In the genomic region with DNA sequence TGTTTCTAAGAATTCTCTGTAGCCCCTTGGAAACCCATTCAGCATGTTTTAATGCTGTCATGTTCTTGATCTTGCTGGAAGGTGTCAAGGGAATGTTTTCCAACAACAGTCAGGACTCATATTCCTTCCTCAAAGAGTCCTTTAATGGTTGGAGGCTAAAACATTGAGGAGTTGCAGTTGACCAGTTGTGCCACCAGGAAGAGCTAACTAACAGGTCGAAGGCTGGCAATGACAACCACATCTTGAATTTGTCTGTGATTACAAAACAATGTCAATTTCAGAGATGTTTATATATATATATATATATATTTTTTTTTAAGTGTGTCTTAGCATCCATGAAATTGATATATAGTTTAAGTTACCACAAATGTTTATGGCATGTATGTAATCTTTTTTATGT, we compare ENCODE assay signal across 14 cellular contexts.
DNase-seq lines count a peak whose midpoint lies in the region; ATAC-seq, FAIRE-seq and TF ChIP-seq lines count a peak whose summit lies in the region.
"Had no signal": no experiment of that assay in that cellular context is flagged by ENCODE, and none has a peak within 500 bp of the region (broad histone marks: within the 10 kb centered on the region; RNA-seq: fewer than 3 reads in every experiment).

No MANE protein-coding gene starts in this region.

- H3K27ac ChIP-seq in A673 (ENCODE audit: low read depth, low read length, poor library complexity, severe bottlenecking) (no peak overlapping the region), GM23248 (no peak overlapping the region), keratinocyte (ENCODE audit: control insufficient read depth, insufficient read depth, low read length) (no peak overlapping the region), neuronal stem cell (replicated peaks; ENCODE audit: low read length) (no peak overlapping the region)
- H3K27ac ChIP-seq: SK-N-MC had no signal

- H2BK5ac ChIP-seq in neuronal stem cell (ENCODE audit: low read length) = no peak overlapping the region

- 27 to 29% methylated on average over 1 of the region's 1 CpG for WGBS in GM23248 (ENCODE audit: low coverage in 1 of 2, low lambda C conversion rate in 2 of 2, missing lambda C conversion rate in 2 of 2), 2 experiments
- WGBS in neuronal stem cell (ENCODE audit: extremely low coverage in 2 of 2, insufficient read length in 2 of 2, insufficient replicate concordance in 1 of 2), 2 donors = no CpG with 5 or more reads among the region's 1 CpG

- no peak overlapping the region for H4K8ac ChIP-seq in neuronal stem cell (ENCODE audit: low read depth, low read length)

- H3K9me2 ChIP-seq in GM23248 (ENCODE audit: insufficient read depth) = no peaks in the 10 kb centered on the region

- H3K4me2 ChIP-seq in GM23248 (ENCODE audit: unreplicated experiment) (no peak overlapping the region), keratinocyte (ENCODE audit: control insufficient read depth, extremely low read depth, insufficient read depth, low read depth, low read length) (no peak overlapping the region), neuronal stem cell (ENCODE audit: insufficient read depth, low read length, poor library complexity, severe bottlenecking) (no peak overlapping the region)

- no peak overlapping the region for H2BK120ac ChIP-seq in neuronal stem cell (ENCODE audit: low read depth, low read length)

- ATAC-seq in WTC11 (peak; percentile 57), GM18502 (IDR thresholded peaks at IDR 0.05; ENCODE audit: poor library complexity, unreplicated experiment) (no peak)

- no peak overlapping the region for H3K27ac Mint-ChIP-seq in WTC11
- H3K27ac Mint-ChIP-seq: activated CD4-positive, alpha-beta T cell treated with anti-CD3 and anti-CD28 coated beads, Interleukin-2, amount 10 ng/mL, durations not matched to agents 7 days and 5 days had no signal

- no peak overlapping the region for H3K18ac ChIP-seq in neuronal stem cell (ENCODE audit: low read length)

- no peak overlapping the region for H4K91ac ChIP-seq in neuronal stem cell (ENCODE audit: low read depth, low read length, poor library complexity)

- no peak overlapping the region for H2BK15ac ChIP-seq in neuronal stem cell (ENCODE audit: low read length)

- no peak overlapping the region for H3K4ac ChIP-seq in neuronal stem cell (ENCODE audit: low read length)

- no peak overlapping the region for H2AK5ac ChIP-seq in neuronal stem cell (ENCODE audit: low read depth, low read length)

- H3F3A ChIP-seq in GM23248 (ENCODE audit: insufficient read depth) = no peaks in the 10 kb centered on the region

- H3K9me1 ChIP-seq in keratinocyte (ENCODE audit: control insufficient read depth, extremely low read depth, insufficient read depth, low read length) = no peaks in the 10 kb centered on the region

- intact Hi-C loops in A673 (cut with micrococcal nuclease; ENCODE audit: unreplicated experiment) = no loop called here

- dilution Hi-C loops in keratinocyte (cut with MboI; ENCODE audit: extremely low pct_ligation_motif_present, low sequenced_read_pairs) = no loop called here

- H3K27me3 Mint-ChIP-seq in WTC11 (ENCODE audit: low read depth) = no peaks in the 10 kb centered on the region

- H3K9ac ChIP-seq in GM23248 = no peak overlapping the region
- no peak overlapping the region for H3K9ac ChIP-seq in keratinocyte (ENCODE audit: control insufficient read depth, extremely low read depth, insufficient read depth, low read length)
- no peak overlapping the region for H3K9ac ChIP-seq in neuronal stem cell (ENCODE audit: low read depth, low read length, poor library complexity)

- peak; percentile 21; the same call in 1 of the 2 replicates for TF ChIP-seq CTCF in A673 (conservative IDR thresholded peaks at IDR 0.05; ENCODE audit: low read depth, low read length)
- no peak for TF ChIP-seq CTCF in WTC11 (IDR thresholded peaks at IDR 0.05)
- TF ChIP-seq CTCF in keratinocyte (optimal IDR thresholded peaks at IDR 0.05 in 1 of 3, IDR thresholded peaks at IDR 0.05 in 1 of 3, conservative IDR thresholded peaks at IDR 0.05 in 1 of 3; ENCODE audit: extremely low read depth in 1 of 3, insufficient read depth in 2 of 3, low read length in 3 of 3) = peak in 2 of 3 experiments; percentile 14 to 27

- no peak overlapping the region for H3K4me3 Mint-ChIP-seq in WTC11
- H3K4me3 Mint-ChIP-seq: activated CD4-positive, alpha-beta T cell treated with anti-CD3 and anti-CD28 coated beads, Interleukin-2, amount 10 ng/mL, durations not matched to agents 7 days and 5 days had no signal

- H2BK12ac ChIP-seq in neuronal stem cell (ENCODE audit: low read length) = no peak overlapping the region

- no TSS peak for BruUV-seq in A673 (replicated peaks; lab: Mats Ljungman, UMichigan)

- in situ Hi-C loops in GM23248 (cut with MboI) = no loop called here

- no peaks in the 10 kb centered on the region for H3K79me1 ChIP-seq in neuronal stem cell (ENCODE audit: low read depth, low read length)

- H3K4me1 Mint-ChIP-seq in WTC11 = peaks cover 27% of the 10 kb centered on the region
- H3K4me1 Mint-ChIP-seq: activated CD4-positive, alpha-beta T cell treated with anti-CD3 and anti-CD28 coated beads, Interleukin-2, amount 10 ng/mL, durations not matched to agents 7 days and 5 days had no signal

- H3K36me3 ChIP-seq in A673 (ENCODE audit: insufficient read depth, low read length, poor library complexity, severe bottlenecking) (no peaks in the 10 kb centered on the region), GM23248 (ENCODE audit: low read depth) (no peaks in the 10 kb centered on the region), keratinocyte (ENCODE audit: control insufficient read depth in 2 of 2, extremely low read depth in 1 of 2, insufficient read depth in 2 of 2, low read length in 2 of 2) (no peaks in the 10 kb centered on the region), neuronal stem cell (replicated peaks in 1 of 2; ENCODE audit: control insufficient read depth in 2 of 2, insufficient read depth in 2 of 2, low read length in 2 of 2) (no peaks in the 10 kb centered on the region)

- H3K9me3 ChIP-seq in A673 (ENCODE audit: low read depth, low read length, poor library complexity, severe bottlenecking) (no peaks in the 10 kb centered on the region), GM23248 (ENCODE audit: low read depth) (no peaks in the 10 kb centered on the region), keratinocyte (ENCODE audit: control insufficient read depth, low read depth, low read length) (no peaks in the 10 kb centered on the region), neuronal stem cell (replicated peaks in 1 of 2; ENCODE audit: control insufficient read depth in 2 of 2, insufficient read depth in 1 of 2, low read depth in 1 of 2, low read length in 2 of 2) (no peaks in the 10 kb centered on the region)

- no peak overlapping the region for H3K14ac ChIP-seq in neuronal stem cell (ENCODE audit: low read length)

- POLR2A ChIA-PET in A673 (lab: Charles Lee; ENCODE audit: low non-redundant PET) (no interaction called here), WTC11 (lab: Charles Lee) (no interaction called here)

- peaks cover 5% of the 10 kb centered on the region for H3K4me1 ChIP-seq in A673 (ENCODE audit: insufficient read depth, low read length, poor library complexity, severe bottlenecking)
- no peaks in the 10 kb centered on the region for H3K4me1 ChIP-seq in GM23248 (ENCODE audit: insufficient read depth)
- no peaks in the 10 kb centered on the region for H3K4me1 ChIP-seq in keratinocyte (ENCODE audit: control insufficient read depth, extremely low read depth, insufficient read depth, low read length)
- peaks cover 4 to 21% of the 10 kb centered on the region in 2 donors for H3K4me1 ChIP-seq in neuronal stem cell (ENCODE audit: control insufficient read depth in 2 of 2, insufficient read depth in 1 of 2, low read depth in 1 of 2, low read length in 2 of 2)

- H4K20me1 ChIP-seq in GM23248 (ENCODE audit: insufficient read depth) = no peaks in the 10 kb centered on the region
- H4K20me1 ChIP-seq in keratinocyte (ENCODE audit: control insufficient read depth, extremely low read depth, insufficient read depth, low read length) = no peaks in the 10 kb centered on the region

- H3K27me3 ChIP-seq in A673 (replicated peaks; ENCODE audit: insufficient read depth, low read depth, low read length, poor library complexity) (no peaks in the 10 kb centered on the region), GM23248 (replicated peaks; ENCODE audit: insufficient read depth) (peaks cover 9% of the 10 kb centered on the region; the same call in 1 of the 2 replicates), keratinocyte (ENCODE audit: control insufficient read depth, extremely low read depth, insufficient read depth, low read length) (no peaks in the 10 kb centered on the region), neuronal stem cell (ENCODE audit: control insufficient read depth in 3 of 3, insufficient read depth in 3 of 3, low read depth in 1 of 3, low read length in 3 of 3) (no peaks in the 10 kb centered on the region)

- no peak overlapping the region for H3K23ac ChIP-seq in neuronal stem cell (ENCODE audit: low read depth, low read length, poor library complexity)

- FAIRE-seq in keratinocyte (lab: Jason Lieb, UNC) = no peak

- no peak overlapping the region for H2AFZ ChIP-seq in GM23248
- no peak overlapping the region for H2AFZ ChIP-seq in keratinocyte (ENCODE audit: control insufficient read depth, low read length)
- no peak overlapping the region for H2AFZ ChIP-seq in neuronal stem cell (ENCODE audit: low read length)

- H3K4me3 ChIP-seq in A673 (ENCODE audit: low read depth, low read length, poor library complexity, severe bottlenecking) (no peak overlapping the region), GM23248 (no peak overlapping the region), keratinocyte (ENCODE audit: control insufficient read depth in 2 of 3, extremely low read depth in 1 of 3, insufficient read depth in 2 of 3, low read depth in 1 of 3, low read length in 3 of 3) (no peak overlapping the region), neuronal stem cell (ENCODE audit: low read length in 2 of 2) (no peak overlapping the region)
- H3K4me3 ChIP-seq: SK-N-MC had no signal

- CTCF ChIA-PET in A673 (lab: Charles Lee) (interaction anchor here (3.7 kb wide), 1 partner anchor 8 kb away, joined by 23 read pairs; no protein-coding TSS in a partner anchor), WTC11 (lab: Charles Lee) (interaction anchor here (0.6 to 4.3 kb wide), 8 partner anchors 9 to 158 kb away, joined by 3 to 60 read pairs (median 4); no protein-coding TSS in a partner anchor)

- H3K79me2 ChIP-seq in GM23248 (ENCODE audit: insufficient read depth) (no peaks in the 10 kb centered on the region), keratinocyte (ENCODE audit: control insufficient read depth, insufficient read depth, low read length) (no peaks in the 10 kb centered on the region)

- DNase-seq in A673 (ENCODE audit: low spot score) (no peak), GM23248 (peak; percentile 30), WTC11 (ENCODE audit: low spot score) (no peak), keratinocyte (ENCODE audit: low read depth, low spot score) (no peak), neuronal stem cell (ENCODE audit: low spot score) (no peak), NCI-H510A (lab: John Stamatoyannopoulos, UW) (no peak)
- DNase-seq in stimulated activated CD4-positive, alpha-beta T cell treated with anti-CD3 and anti-CD28 coated beads, Interleukin-4, amount 100 ng/mL, for 4 hours = no peak
- DNase-seq: activated CD4-positive, alpha-beta T cell treated with anti-CD3 and anti-CD28 coated beads, Interleukin-2, amount 10 ng/mL, durations not matched to agents 7 days and 5 days; activated naive CD4-positive, alpha-beta T cell treated with Interleukin-2 at 50 U/mL for 16 hours; hypothalamus; NCI-H1048; trophoblast cell had no signal

- H3K9me3 Mint-ChIP-seq in WTC11 = 0 out of 2 replicates have a peak, but pooled peaks cover under 1% of the 10 kb centered on the region
- H3K9me3 Mint-ChIP-seq: activated CD4-positive, alpha-beta T cell treated with anti-CD3 and anti-CD28 coated beads, Interleukin-2, amount 10 ng/mL, durations not matched to agents 7 days and 5 days had no signal

- H3K36me3 Mint-ChIP-seq in WTC11 = no peaks in the 10 kb centered on the region
